In the genomic region with DNA sequence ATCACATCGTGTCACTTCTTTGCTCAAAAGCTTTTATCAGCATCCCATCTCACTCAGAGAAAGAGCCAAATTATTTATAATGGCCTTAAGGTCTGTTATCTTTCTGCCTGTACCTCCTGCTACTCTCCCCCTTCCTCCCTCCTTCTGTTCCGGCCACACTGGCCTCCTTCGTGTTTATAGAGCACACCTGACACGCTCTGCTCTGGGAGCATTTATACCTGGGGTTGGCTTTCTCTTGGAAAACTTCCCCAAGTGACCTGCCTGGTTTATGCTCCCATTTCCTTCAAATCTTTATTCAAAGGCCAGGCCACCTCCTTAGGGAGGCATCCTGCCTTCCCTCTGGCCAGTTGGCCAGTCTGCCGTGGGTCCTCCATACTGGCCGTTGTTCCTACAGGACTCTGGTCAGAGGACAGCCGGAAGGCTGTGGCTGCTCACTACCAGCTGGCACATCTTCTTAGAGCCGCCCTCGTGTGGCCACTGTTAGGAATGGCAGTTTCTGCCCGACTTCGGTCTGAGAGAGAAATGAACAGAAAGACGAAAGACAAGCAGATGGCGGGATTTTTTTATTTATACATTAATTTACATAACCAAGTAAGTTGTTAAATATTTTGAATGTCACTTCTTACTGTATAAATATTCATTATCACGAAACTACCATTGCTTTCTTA, we compare ENCODE assay signal across 8 cellular contexts.
A peak's percentile ranks its signal among the peaks of the same experiment; 100 is the strongest.
DNase-seq lines count a peak whose midpoint lies in the region; ATAC-seq and TF ChIP-seq lines count a peak whose summit lies in the region.

No MANE protein-coding gene starts in this region.

- CTCF ChIA-PET in BJ (lab: Yijun Ruan, JAX), result interaction anchor here (0.9 to 1.1 kb wide), 5 partner anchors 8 to 207 kb away, joined by 3 to 4 read pairs (median 3); no protein-coding TSS in a partner anchor

- no peak overlapping the region for H3K27ac ChIP-seq in endodermal cell (ENCODE audit: low read depth, low read length)

- POLR2A ChIA-PET in BJ (lab: Charles Lee), result no interaction called here

- no peaks in the 10 kb centered on the region for H3K27me3 Mint-ChIP-seq in endodermal cell (ENCODE audit: insufficient read depth)

- DNase-seq in BJ (ENCODE audit: low read depth), result no peak
- DNase-seq in NCI-H774 (lab: John Stamatoyannopoulos, UW), result peak; percentile 47
- DNase-seq in activated CD8-positive, alpha-beta memory T cell treated with anti-CD3 and anti-CD28 coated beads for 24 hours, result peak; percentile 77
- peak; percentile 88 for DNase-seq in endodermal cell
- peak; percentile 55 for DNase-seq in midbrain (lab: John Stamatoyannopoulos, UW)
- peak; percentile 7 to 8 for DNase-seq in stimulated activated CD8-positive, alpha-beta memory T cell treated with anti-CD3 and anti-CD28 coated beads, Interleukin-4, amount 100 ng/mL, for 4 hours (ENCODE audit: low read depth in 2 of 2, low spot score in 1 of 2)

- ATAC-seq in GM18907 (IDR thresholded peaks at IDR 0.05; ENCODE audit: unreplicated experiment) (peak; percentile 95), HG03108 (IDR thresholded peaks at IDR 0.05; ENCODE audit: unreplicated experiment) (peak; percentile 84)

- peaks cover 18% of the 10 kb centered on the region for H3K4me1 Mint-ChIP-seq in endodermal cell

- no peaks in the 10 kb centered on the region for H3K4me1 ChIP-seq in endodermal cell (ENCODE audit: control insufficient read depth, insufficient read depth, low read length)

- 42 to 57% methylated on average over 3 to 9 of the region's 14 CpGs for WGBS in endodermal cell (ENCODE audit: insufficient coverage in 1 of 2, insufficient read length in 1 of 2), 2 experiments

- H3K9me3 ChIP-seq in endodermal cell (ENCODE audit: control insufficient read depth, low read length), result no peaks in the 10 kb centered on the region

- H3K36me3 ChIP-seq in BJ (ENCODE audit: control insufficient read depth, insufficient read depth, low read length) (no peaks in the 10 kb centered on the region), endodermal cell (ENCODE audit: control insufficient read depth, insufficient read depth, low read length) (no peaks in the 10 kb centered on the region)

- no peaks in the 10 kb centered on the region for H3K36me3 Mint-ChIP-seq in endodermal cell (ENCODE audit: low read depth)

- TF ChIP-seq CTCF in BJ (IDR thresholded peaks at IDR 0.05; ENCODE audit: insufficient read depth, low read depth, low read length) (peak; percentile 72), endodermal cell (conservative IDR thresholded peaks at IDR 0.05) (peak; percentile 95)

- H3K9me3 Mint-ChIP-seq in endodermal cell, result peaks cover 3% of the 10 kb centered on the region

- no peak overlapping the region for H3K4me3 Mint-ChIP-seq in endodermal cell

- H3K27me3 ChIP-seq in BJ (ENCODE audit: control insufficient read depth, insufficient read depth, low read length), result no peaks in the 10 kb centered on the region
- no peaks in the 10 kb centered on the region for H3K27me3 ChIP-seq in endodermal cell (ENCODE audit: control insufficient read depth, insufficient read depth, low read length, poor library complexity, severe bottlenecking)

- H3K27ac Mint-ChIP-seq in endodermal cell, result peak overlapping the region; percentile 65

- no peak overlapping the region for H3K9ac ChIP-seq in endodermal cell (ENCODE audit: extremely low read depth, low read length, poor library complexity, severe bottlenecking)

- H3K4me3 ChIP-seq in BJ (ENCODE audit: low read depth, low read length) (no peak overlapping the region), endodermal cell (ENCODE audit: low read length) (no peak overlapping the region)
